ENCODE assay signal across 8 cellular contexts in genomic region chr22:36419177-36419911, GRCh38. TPM values are rescaled to one million over a fixed set of nuclear protein-coding genes. Genes with fewer than 3 reads are reported as not detected.
A peak's percentile ranks its signal among the peaks of the same experiment; 100 is the strongest.
DNase-seq lines count a peak whose midpoint lies in the region; ATAC-seq, FAIRE-seq and TF ChIP-seq lines count a peak whose summit lies in the region.

No MANE protein-coding gene starts in this region.

- no peaks in the 10 kb centered on the region for H3K36me3 Mint-ChIP-seq in stimulated activated naive CD8-positive, alpha-beta T cell treated with anti-CD3 and anti-CD28 coated beads, Interleukin-15, Interleukin-2, amounts not matched to agents 100 ng/mL and 50 ng/mL, for 24 hours (ENCODE audit: low read depth)
- H3K36me3 Mint-ChIP-seq in activated CD8-positive, alpha-beta T cell treated with anti-CD3 and anti-CD28 coated beads, Interleukin-2, amount 10 ng/mL, durations not matched to agents 7 days and 5 days (ENCODE audit: low read depth) = no peaks in the 10 kb centered on the region

- no peaks in the 10 kb centered on the region for H3K36me3 ChIP-seq in iPS-20b (ENCODE audit: insufficient read depth, low read depth, low read length)
- H3K36me3 ChIP-seq in small intestine (ENCODE audit: control insufficient read depth in 2 of 2, insufficient read depth in 2 of 2, low read length in 2 of 2) = no peaks in the 10 kb centered on the region

- H3K27ac ChIP-seq in iPS-20b (ENCODE audit: low read length) (no peak overlapping the region), small intestine (ENCODE audit: low read depth in 1 of 2, low read length in 1 of 2) (peak overlapping the region; percentile 85 to 93)

- H3K9me3 ChIP-seq in iPS-20b (ENCODE audit: insufficient read depth, low read depth, low read length) = no peaks in the 10 kb centered on the region
- H3K9me3 ChIP-seq in small intestine (ENCODE audit: control insufficient read depth, low read depth) = no peaks in the 10 kb centered on the region

- FAIRE-seq in small intestine (lab: Jason Lieb, UNC) = no peak

- ATAC-seq in stimulated activated naive CD8-positive, alpha-beta T cell treated with anti-CD3 and anti-CD28 coated beads, Interleukin-15, Interleukin-2, amounts not matched to agents 100 U/mL and 50 U/mL, for 24 hours = no peak
- peak; percentile 54 for ATAC-seq in activated CD8-positive, alpha-beta T cell treated with anti-CD3 and anti-CD28 coated beads, Interleukin-2, amount 10 ng/mL, durations not matched to agents 7 days and 5 days

- no peaks in the 10 kb centered on the region for H3K27me3 ChIP-seq in iPS-20b (ENCODE audit: insufficient read depth, low read length)
- H3K27me3 ChIP-seq in small intestine (ENCODE audit: control insufficient read depth in 2 of 2, insufficient read depth in 2 of 2, low read length in 2 of 2) = no peaks in the 10 kb centered on the region

- no peaks in the 10 kb centered on the region for H3K27me3 Mint-ChIP-seq in stimulated activated naive CD8-positive, alpha-beta T cell treated with anti-CD3 and anti-CD28 coated beads, Interleukin-15, Interleukin-2, amounts not matched to agents 100 ng/mL and 50 ng/mL, for 24 hours
- H3K27me3 Mint-ChIP-seq in activated CD8-positive, alpha-beta T cell treated with anti-CD3 and anti-CD28 coated beads, Interleukin-2, amount 10 ng/mL, durations not matched to agents 7 days and 5 days (ENCODE audit: low read depth) = no peaks in the 10 kb centered on the region

- POLR2A ChIA-PET in activated CD8-positive, alpha-beta T cell treated with anti-CD3 and anti-CD28 coated beads, Interleukin-2, amount 10 ng/mL, durations not matched to agents 7 days and 5 days (lab: Charles Lee) = no interaction called here
- POLR2A ChIA-PET in GM10248 (lab: Yijun Ruan, JAX) = no interaction called here

- H3K4me3 ChIP-seq in iPS-20b (ENCODE audit: low read length) (no peak overlapping the region), small intestine (ENCODE audit: low read depth in 1 of 2, low read length in 2 of 2) (peak overlapping the region in 1 of 2 donors; percentile 29)

- no peak for TF ChIP-seq CTCF in GM10248 (IDR thresholded peaks at IDR 0.05; ENCODE audit: control extremely low read depth, extremely low read depth, low read depth, missing control alignments)

- peak overlapping the region; percentile 64 for H3K4me3 Mint-ChIP-seq in stimulated activated naive CD8-positive, alpha-beta T cell treated with anti-CD3 and anti-CD28 coated beads, Interleukin-15, Interleukin-2, amounts not matched to agents 100 ng/mL and 50 ng/mL, for 24 hours
- H3K4me3 Mint-ChIP-seq in activated CD8-positive, alpha-beta T cell treated with anti-CD3 and anti-CD28 coated beads, Interleukin-2, amount 10 ng/mL, durations not matched to agents 7 days and 5 days = peak overlapping the region; percentile 49

- 2 to 14% (median 2%) methylated on average over 13 of the region's 13 CpGs for WGBS in small intestine, 3 donors

- CTCF ChIA-PET in activated CD8-positive, alpha-beta T cell treated with anti-CD3 and anti-CD28 coated beads, Interleukin-2, amount 10 ng/mL, durations not matched to agents 7 days and 5 days (lab: Charles Lee) = interaction anchor here (1.0 to 1.6 kb wide), 3 partner anchors 13 to 36 kb away, joined by 3 read pairs; no protein-coding TSS in a partner anchor
- CTCF ChIA-PET in GM10248 (lab: Yijun Ruan, JAX) = interaction anchor here (1.2 to 1.6 kb wide), 2 partner anchors 12 to 17 kb away, joined by 3 to 7 read pairs; no protein-coding TSS in a partner anchor

- H3K4me1 ChIP-seq in iPS-20b (ENCODE audit: insufficient read depth, low read length) (peaks cover 4% of the 10 kb centered on the region; the same call in 1 of the 2 replicates), small intestine (ENCODE audit: control insufficient read depth in 2 of 2, insufficient read depth in 1 of 2, low read depth in 1 of 2, low read length in 1 of 2) (peaks cover 2 to 7% of the 10 kb centered on the region in 2 donors)

- no peaks in the 10 kb centered on the region for H3K9me3 Mint-ChIP-seq in stimulated activated naive CD8-positive, alpha-beta T cell treated with anti-CD3 and anti-CD28 coated beads, Interleukin-15, Interleukin-2, amounts not matched to agents 100 ng/mL and 50 ng/mL, for 24 hours
- no peaks in the 10 kb centered on the region for H3K9me3 Mint-ChIP-seq in activated CD8-positive, alpha-beta T cell treated with anti-CD3 and anti-CD28 coated beads, Interleukin-2, amount 10 ng/mL, durations not matched to agents 7 days and 5 days (ENCODE audit: insufficient read depth)

- DNase-seq in stimulated activated naive CD8-positive, alpha-beta T cell treated with anti-CD3 and anti-CD28 coated beads, Interleukin-15, Interleukin-2, amounts not matched to agents 100 U/mL and 50 U/mL, for 24 hours = no peak
- DNase-seq in activated CD8-positive, alpha-beta T cell treated with anti-CD3 and anti-CD28 coated beads, Interleukin-2, amount 10 ng/mL, durations not matched to agents 7 days and 5 days = peak; percentile 31
- DNase-seq in small intestine (peak; percentile 87), SHP77 treated with DMSO at 0.1 percent for 48 hours (lab: John Stamatoyannopoulos, UW) (no peak), DMS153 (lab: John Stamatoyannopoulos, UW) (no peak), GM10248 (ENCODE audit: extremely low spot score) (no peak)

- H3K4me1 Mint-ChIP-seq in stimulated activated naive CD8-positive, alpha-beta T cell treated with anti-CD3 and anti-CD28 coated beads, Interleukin-15, Interleukin-2, amounts not matched to agents 100 ng/mL and 50 ng/mL, for 24 hours (ENCODE audit: low read depth) = peaks cover 26% of the 10 kb centered on the region
- H3K4me1 Mint-ChIP-seq in activated CD8-positive, alpha-beta T cell treated with anti-CD3 and anti-CD28 coated beads, Interleukin-2, amount 10 ng/mL, durations not matched to agents 7 days and 5 days (ENCODE audit: low read depth) = peaks cover 38% of the 10 kb centered on the region

- peak overlapping the region; percentile 74 for H3K27ac Mint-ChIP-seq in stimulated activated naive CD8-positive, alpha-beta T cell treated with anti-CD3 and anti-CD28 coated beads, Interleukin-15, Interleukin-2, amounts not matched to agents 100 ng/mL and 50 ng/mL, for 24 hours
- H3K27ac Mint-ChIP-seq in activated CD8-positive, alpha-beta T cell treated with anti-CD3 and anti-CD28 coated beads, Interleukin-2, amount 10 ng/mL, durations not matched to agents 7 days and 5 days = peak overlapping the region; percentile 79

- H3K9ac ChIP-seq in iPS-20b (ENCODE audit: low read depth, low read length) = peak overlapping the region; percentile 14; the same call in 1 of the 2 replicates

RNA-seq across cellular contexts. Expression of gene MYH9, which starts 31.6 kb away (rescaled TPM):
- total RNA-seq in activated CD8-positive, alpha-beta T cell treated with anti-CD3 and anti-CD28 coated beads, Interleukin-2, amount 10 ng/mL, durations not matched to agents 7 days and 5 days = 100 to 1,000 TPM; 857 to 883 TPM
- polyA plus RNA-seq in small intestine = 100 to 1,000 TPM in 2 of 3 donors, 10 to 100 TPM in 1; 95.4 to 156 (median 130) TPM

Comparison
In these comparisons a context has a peak if more than half of its experiments do, and no peak if none do; other contexts are left out.
1. DNase-seq: peak in activated CD8-positive, alpha-beta T cell treated with anti-CD3 and anti-CD28 coated beads, Interleukin-2, amount 10 ng/mL, durations not matched to agents 7 days and 5 days (single experiment) and small intestine (single experiment); none in stimulated activated naive CD8-positive, alpha-beta T cell treated with anti-CD3 and anti-CD28 coated beads, Interleukin-15, Interleukin-2, amounts not matched to agents 100 U/mL and 50 U/mL, for 24 hours (single experiment), SHP77 treated with DMSO at 0.1 percent for 48 hours (single experiment), DMS153 (single experiment) and GM10248 (single experiment).